8 cellular contexts compared by ENCODE assay signal in the genomic region with DNA sequence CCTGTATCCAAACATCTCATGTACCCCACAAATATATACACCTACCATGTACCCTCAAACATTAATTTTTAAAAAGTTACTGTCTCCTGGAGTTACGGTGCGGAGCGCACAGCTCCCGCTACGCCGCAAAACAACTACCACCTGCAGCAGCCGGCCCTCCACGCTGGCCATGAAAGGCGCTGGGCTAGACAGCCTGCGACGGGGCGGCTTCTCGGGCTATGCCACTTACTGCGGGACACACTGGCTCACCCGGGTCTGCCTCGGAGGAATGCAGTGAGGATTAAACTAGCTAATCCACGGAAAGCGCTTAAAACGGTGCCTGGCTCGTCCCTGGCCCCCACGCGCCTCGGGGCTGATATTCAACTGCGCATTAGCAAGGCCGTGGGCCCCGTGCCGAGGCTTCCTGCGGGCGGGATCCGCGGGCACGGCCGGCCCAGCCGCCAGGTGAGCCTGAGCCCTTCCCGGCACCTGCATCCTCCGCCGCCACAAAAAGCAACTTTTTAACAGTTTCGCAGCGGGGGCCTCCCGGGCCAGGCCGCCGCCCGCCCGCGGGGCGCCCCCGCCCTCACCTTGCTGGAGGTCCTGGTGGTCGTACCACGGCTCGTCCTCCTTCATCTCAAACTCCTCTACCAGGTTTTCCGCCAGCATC. TPM values are rescaled to one million over a fixed set of nuclear protein-coding genes. Genes with fewer than 3 reads are reported as not detected.
DNase-seq lines count a peak whose midpoint lies in the region; ATAC-seq, FAIRE-seq and TF ChIP-seq lines count a peak whose summit lies in the region.

No MANE protein-coding gene starts in this region.

- H3K9me3 ChIP-seq in A673 (ENCODE audit: low read depth, low read length, poor library complexity, severe bottlenecking) = no peaks in the 10 kb centered on the region

- POLR2A ChIA-PET in A673 (lab: Charles Lee; ENCODE audit: low non-redundant PET) = no interaction called here

- no TSS peak for BruUV-seq in A673 (replicated peaks; lab: Mats Ljungman, UMichigan)

- ATAC-seq in GM18870 (IDR thresholded peaks at IDR 0.05; ENCODE audit: unreplicated experiment) = peak; percentile 7
- peak; percentile 12 for ATAC-seq in HG03139 (IDR thresholded peaks at IDR 0.05; ENCODE audit: unreplicated experiment)

- H3K36me3 ChIP-seq in A673 (ENCODE audit: insufficient read depth, low read length, poor library complexity, severe bottlenecking) = no peaks in the 10 kb centered on the region
- H3K36me3 ChIP-seq in brain microvascular endothelial cell (replicated peaks) = no peaks in the 10 kb centered on the region

- DNase-seq in A673 (ENCODE audit: low spot score) (peak; percentile 47), SW480 (ENCODE audit: low spot score) (peak; percentile 31), brain microvascular endothelial cell (no peak), islet precursor cell (peak; percentile 65), urothelium cell line (ENCODE audit: low spot score) (no peak)
- DNase-seq in stimulated activated CD4-positive, alpha-beta T cell treated with anti-CD3 and anti-CD28 coated beads, Interleukin-2, amount 100 ng/mL, for 48 hours = peak; percentile 31

- in situ Hi-C loops in brain microvascular endothelial cell (cut with HindIII; ENCODE audit: low pct_ligation_motif_present, low sequenced_read_pairs) = no loop called here

- intact Hi-C loops in A673 (cut with micrococcal nuclease; ENCODE audit: unreplicated experiment) = no loop called here

- peaks cover 31% of the 10 kb centered on the region for H3K4me1 ChIP-seq in A673 (ENCODE audit: insufficient read depth, low read length, poor library complexity, severe bottlenecking)

- CTCF ChIA-PET in A673 (lab: Charles Lee) = interaction anchor here (0.5 kb wide), 1 partner anchor 17 kb away, joined by 5 read pairs; no protein-coding TSS in a partner anchor

- no peak for FAIRE-seq in urothelium cell line (lab: Jason Lieb, UNC)

- TF ChIP-seq CTCF in A673 (conservative IDR thresholded peaks at IDR 0.05; ENCODE audit: low read depth, low read length) (no peak), brain microvascular endothelial cell (IDR thresholded peaks at IDR 0.05; ENCODE audit: low read depth, low read length, missing control alignments) (no peak)

- peak overlapping the region; percentile 89 for H3K4me3 ChIP-seq in A673 (ENCODE audit: low read depth, low read length, poor library complexity, severe bottlenecking)
- H3K4me3 ChIP-seq in brain microvascular endothelial cell (ENCODE audit: low read depth, low read length) = peak overlapping the region; percentile 90

- peak overlapping the region; percentile 86 for H3K27ac ChIP-seq in A673 (ENCODE audit: low read depth, low read length, poor library complexity, severe bottlenecking)
- peak overlapping the region; percentile 63 for H3K27ac ChIP-seq in brain microvascular endothelial cell

- H3K27me3 ChIP-seq in A673 (replicated peaks; ENCODE audit: insufficient read depth, low read depth, low read length, poor library complexity) = no peaks in the 10 kb centered on the region
- no peaks in the 10 kb centered on the region for H3K27me3 ChIP-seq in brain microvascular endothelial cell (replicated peaks)

RNA-seq across cellular contexts. Expression of a gene that starts 0.6 kb away (rescaled TPM):
- 34.5 and 40.5 TPM in 2 replicates for total RNA-seq in A673 (2021)

Comparison
In these comparisons a context has a peak if more than half of its experiments do, and no peak if none do; other contexts are left out.
1. DNase-seq: peak in A673 (single experiment), SW480 (single experiment), islet precursor cell (single experiment) and stimulated activated CD4-positive, alpha-beta T cell treated with anti-CD3 and anti-CD28 coated beads, Interleukin-2, amount 100 ng/mL, for 48 hours (2 of 2); none in brain microvascular endothelial cell (single experiment) and urothelium cell line (single experiment).